In the genomic region with DNA sequence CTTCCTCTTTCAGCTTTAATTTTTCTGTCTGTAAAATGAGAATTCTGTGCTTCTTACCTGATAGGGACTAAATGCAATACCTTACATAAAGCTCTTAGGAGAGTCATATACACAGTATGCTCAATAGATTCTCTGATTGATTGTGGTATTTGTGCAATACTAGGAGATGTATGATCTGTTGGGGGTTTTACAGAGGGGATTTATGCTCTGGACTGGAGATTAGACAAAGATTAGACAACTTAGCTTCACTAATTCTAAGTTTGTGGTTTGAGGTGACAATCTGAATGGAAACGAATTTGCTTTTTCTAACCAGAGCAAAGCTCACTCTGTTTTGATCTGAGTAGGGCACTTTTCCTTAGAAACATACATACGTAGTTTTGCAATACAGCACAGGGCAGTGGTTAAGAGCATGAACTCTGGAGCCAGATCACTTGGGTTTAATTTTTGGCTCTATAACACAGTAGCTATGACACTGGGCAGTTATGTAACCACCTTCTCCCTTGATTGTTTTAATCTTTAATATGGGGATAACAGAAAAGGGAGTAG, we compare ENCODE assay signal across 19 cellular contexts.
A peak's percentile ranks its signal among the peaks of the same experiment; 100 is the strongest.
DNase-seq lines count a peak whose midpoint lies in the region; ATAC-seq, FAIRE-seq and TF ChIP-seq lines count a peak whose summit lies in the region.
"Had no signal": no experiment of that assay in that cellular context is flagged by ENCODE, and none has a peak within 500 bp of the region (broad histone marks: within the 10 kb centered on the region; RNA-seq: fewer than 3 reads in every experiment).

No MANE protein-coding gene starts in this region.

- peak; percentile 98 for FAIRE-seq in D721Med (lab: Jason Lieb, UNC)

- TF ChIP-seq CTCF in D721Med (IDR thresholded peaks at IDR 0.05; ENCODE audit: insufficient read depth, missing control alignments) (no peak), liver (IDR thresholded peaks at IDR 0.05; ENCODE audit: low read depth, low read length, missing input control) (no peak), hepatocyte (IDR thresholded peaks at IDR 0.05; ENCODE audit: poor library complexity) (no peak), stomach (IDR thresholded peaks at IDR 0.05) (no peak)

- H3K79me2 ChIP-seq in hepatocyte, result no peaks in the 10 kb centered on the region

- peak; percentile 75 for ATAC-seq in activated CD4-positive, alpha-beta T cell treated with anti-CD3 and anti-CD28 coated beads for 36 hours
- ATAC-seq in activated CD8-positive, alpha-beta T cell treated with anti-CD3 and anti-CD28 coated beads, Interleukin-2, amount 10 ng/mL, durations not matched to agents 7 days and 5 days, result peak; percentile 30
- ATAC-seq in HG03196 (IDR thresholded peaks at IDR 0.05; ENCODE audit: unreplicated experiment), result no peak
- ATAC-seq: PC-3 had no signal

- no peak for DNase-seq in activated CD4-positive, alpha-beta T cell treated with anti-CD3 and anti-CD28 coated beads for 36 hours
- DNase-seq in activated CD4-positive, alpha-beta T cell treated with anti-CD3 and anti-CD28 coated beads, Interleukin-2, amount 50 U/mL, for 4 hours, result no peak
- peak; percentile 47 for DNase-seq in D721Med (ENCODE audit: insufficient read length, low spot score)
- no peak for DNase-seq in activated CD8-positive, alpha-beta T cell treated with anti-CD3 and anti-CD28 coated beads, Interleukin-2, amount 10 ng/mL, durations not matched to agents 7 days and 5 days
- DNase-seq in hepatocyte (ENCODE audit: low spot score), result no peak
- DNase-seq in stomach, result no peak
- DNase-seq: 8988T, C1 segment of cervical spinal cord, COR-L47, H9, KG1, NCI-H1048, NCI-H146, NCI-H2227 treated with DMSO at 0.1 percent for 48 hours, NCI-H526 treated with DMSO at 0.1 percent for 48 hours, PC-3 had no signal

- no peak overlapping the region for H3K4me3 Mint-ChIP-seq in activated CD4-positive, alpha-beta T cell treated with anti-CD3 and anti-CD28 coated beads for 36 hours
- H3K4me3 Mint-ChIP-seq in activated CD8-positive, alpha-beta T cell treated with anti-CD3 and anti-CD28 coated beads, Interleukin-2, amount 10 ng/mL, durations not matched to agents 7 days and 5 days, result no peak overlapping the region
- H3K4me3 Mint-ChIP-seq: H9 had no signal

- H3K4me1 Mint-ChIP-seq in activated CD4-positive, alpha-beta T cell treated with anti-CD3 and anti-CD28 coated beads for 36 hours, result peaks cover 43% of the 10 kb centered on the region
- H3K4me1 Mint-ChIP-seq in activated CD8-positive, alpha-beta T cell treated with anti-CD3 and anti-CD28 coated beads, Interleukin-2, amount 10 ng/mL, durations not matched to agents 7 days and 5 days (ENCODE audit: low read depth), result peaks cover 3% of the 10 kb centered on the region

- H3K4me3 ChIP-seq in liver (ENCODE audit: low read depth in 1 of 3, low read length in 3 of 3) (no peak overlapping the region), hepatocyte (no peak overlapping the region), stomach (no peak overlapping the region)

- H3K9me3 Mint-ChIP-seq in activated CD4-positive, alpha-beta T cell treated with anti-CD3 and anti-CD28 coated beads for 36 hours (ENCODE audit: low read depth), result no peaks in the 10 kb centered on the region
- H3K9me3 Mint-ChIP-seq in activated CD8-positive, alpha-beta T cell treated with anti-CD3 and anti-CD28 coated beads, Interleukin-2, amount 10 ng/mL, durations not matched to agents 7 days and 5 days (ENCODE audit: insufficient read depth), result no peaks in the 10 kb centered on the region
- H3K9me3 Mint-ChIP-seq: H9 had no signal

- H3K9me2 ChIP-seq in hepatocyte (replicated peaks; ENCODE audit: insufficient read depth), result no peaks in the 10 kb centered on the region

- 29% methylated on average over 2 of the region's 2 CpGs for WGBS in liver
- WGBS in hepatocyte (ENCODE audit: low lambda C conversion rate, missing lambda C conversion rate), result 71% methylated on average over 2 of the region's 2 CpGs
- 71 to 80% (median 74%) methylated on average over 2 of the region's 2 CpGs for WGBS in stomach, 5 donors

- H3K36me3 ChIP-seq in liver (ENCODE audit: control insufficient read depth in 4 of 4, insufficient read depth in 3 of 4, low read depth in 1 of 4, low read length in 3 of 4) (no peaks in the 10 kb centered on the region), hepatocyte (replicated peaks; ENCODE audit: insufficient read depth, low read depth) (no peaks in the 10 kb centered on the region), stomach (no peaks in the 10 kb centered on the region)

- peak overlapping the region; percentile 66 for H3K27ac Mint-ChIP-seq in activated CD4-positive, alpha-beta T cell treated with anti-CD3 and anti-CD28 coated beads for 36 hours
- no peak overlapping the region for H3K27ac Mint-ChIP-seq in activated CD8-positive, alpha-beta T cell treated with anti-CD3 and anti-CD28 coated beads, Interleukin-2, amount 10 ng/mL, durations not matched to agents 7 days and 5 days
- H3K27ac Mint-ChIP-seq: H9 had no signal

- no peak for TF ChIP-seq RAD21 in liver (IDR thresholded peaks at IDR 0.05)

- intact Hi-C loops in activated CD4-positive, alpha-beta T cell treated with anti-CD3 and anti-CD28 coated beads for 36 hours (cut with DNase I, micrococcal nuclease), result loop anchor here (2.0 to 5.0 kb wide), 6 partner anchors 29 to 366 kb away; partner anchors contain the start of genes DEK (in 1 of the 2), KDM1B (in 1 of the 2), RNF144B (in 1 of the 2) and TPMT (in 1 of the 2)
- intact Hi-C loops in stomach (cut with DNase I; ENCODE audit: low total_unique reads), result no loop called here

- H3K4me1 ChIP-seq in liver (ENCODE audit: control insufficient read depth in 4 of 4, insufficient read depth in 4 of 4, low read length in 3 of 4) (peaks cover 3 to 12% (median 9%) of the 10 kb centered on the region in 4 donors), hepatocyte (ENCODE audit: insufficient read depth) (no peaks in the 10 kb centered on the region), stomach (no peaks in the 10 kb centered on the region)

- H3K9me3 ChIP-seq in liver (ENCODE audit: control insufficient read depth in 4 of 4, low read length in 3 of 4), result no peaks in the 10 kb centered on the region
- H3K9me3 ChIP-seq in hepatocyte (ENCODE audit: low read depth), result no peaks in the 10 kb centered on the region
- no peaks in the 10 kb centered on the region for H3K9me3 ChIP-seq in stomach

- no peak overlapping the region for H2AFZ ChIP-seq in hepatocyte

- H4K20me1 ChIP-seq in hepatocyte (ENCODE audit: insufficient read depth, poor library complexity, severe bottlenecking), result no peaks in the 10 kb centered on the region

- H3K27ac ChIP-seq in liver (ENCODE audit: low read depth in 1 of 2, low read length in 2 of 2) (peak overlapping the region; percentile 45 to 52), hepatocyte (no peak overlapping the region), stomach (no peak overlapping the region)
- H3K27ac ChIP-seq: HL-60 had no signal

- TF ChIP-seq EP300 in stomach (IDR thresholded peaks at IDR 0.05), result no peak

- CTCF ChIA-PET in activated CD4-positive, alpha-beta T cell treated with anti-CD3 and anti-CD28 coated beads for 36 hours (lab: Charles Lee), result interaction anchor here (0.6 to 2.0 kb wide), 2 partner anchors 10 to 166 kb away, joined by 5 to 7 read pairs; no protein-coding TSS in a partner anchor
- CTCF ChIA-PET in activated CD8-positive, alpha-beta T cell treated with anti-CD3 and anti-CD28 coated beads, Interleukin-2, amount 10 ng/mL, durations not matched to agents 7 days and 5 days (lab: Charles Lee), result no interaction called here

- H3K27me3 ChIP-seq in liver (ENCODE audit: control insufficient read depth in 4 of 4, insufficient read depth in 4 of 4, low read length in 3 of 4), result no peaks in the 10 kb centered on the region
- H3K27me3 ChIP-seq in hepatocyte, result no peaks in the 10 kb centered on the region
- no peaks in the 10 kb centered on the region for H3K27me3 ChIP-seq in stomach

- H3K9ac ChIP-seq in liver (ENCODE audit: low read depth in 1 of 2, low read length in 2 of 2), result peak overlapping the region in 1 of 2 donors; percentile 12

- H3K27me3 Mint-ChIP-seq in activated CD4-positive, alpha-beta T cell treated with anti-CD3 and anti-CD28 coated beads for 36 hours, result peaks cover 3% of the 10 kb centered on the region
- peaks cover 6% of the 10 kb centered on the region for H3K27me3 Mint-ChIP-seq in activated CD8-positive, alpha-beta T cell treated with anti-CD3 and anti-CD28 coated beads, Interleukin-2, amount 10 ng/mL, durations not matched to agents 7 days and 5 days (ENCODE audit: low read depth)

- TF ChIP-seq POLR2A in stomach (IDR thresholded peaks at IDR 0.05), result no peak

- H3K4me2 ChIP-seq in hepatocyte, result no peak overlapping the region

- POLR2A ChIA-PET in activated CD4-positive, alpha-beta T cell treated with anti-CD3 and anti-CD28 coated beads for 36 hours (lab: Charles Lee), result interaction anchor here (0.6 to 0.8 kb wide), 3 partner anchors 86 to 170 kb away, joined by 3 to 12 read pairs (median 4); no protein-coding TSS in a partner anchor
- POLR2A ChIA-PET in activated CD8-positive, alpha-beta T cell treated with anti-CD3 and anti-CD28 coated beads, Interleukin-2, amount 10 ng/mL, durations not matched to agents 7 days and 5 days (lab: Charles Lee), result no interaction called here

- H3K36me3 Mint-ChIP-seq in activated CD4-positive, alpha-beta T cell treated with anti-CD3 and anti-CD28 coated beads for 36 hours (ENCODE audit: low read depth), result no peaks in the 10 kb centered on the region
- H3K36me3 Mint-ChIP-seq in activated CD8-positive, alpha-beta T cell treated with anti-CD3 and anti-CD28 coated beads, Interleukin-2, amount 10 ng/mL, durations not matched to agents 7 days and 5 days (ENCODE audit: low read depth), result no peaks in the 10 kb centered on the region

TF ChIP-seq in liver, 16 proteins besides CTCF, POLR2A, EP300 and RAD21 (continues in another document):
- peak; percentile 30 for TF ChIP-seq HNF4G (IDR thresholded peaks at IDR 0.05)

Comparison
In these comparisons a context has a peak if more than half of its experiments do, and no peak if none do; other contexts are left out.
1. H3K27ac ChIP-seq: peak in liver (2 of 2); none in hepatocyte (single experiment) and stomach (0 of 5).